In genomic region chr10:112790030-112790429, GRCh38 we compare ENCODE assay signal across 25 cellular contexts.
"Had no signal": no experiment of that assay in that cellular context is flagged by ENCODE, and none has a peak within 500 bp of the region (broad histone marks: within the 10 kb centered on the region; RNA-seq: fewer than 3 reads in every experiment).

No MANE protein-coding gene starts in this region.

- H3K27me3 ChIP-seq: gastrocnemius medialis, left lung, ovary, right lobe of liver, suprapubic skin, transverse colon, vagina had no signal

- H3K27ac Mint-ChIP-seq: effector memory CD8-positive, alpha-beta T cell; naive thymus-derived CD4-positive, alpha-beta T cell; stimulated activated naive CD8-positive, alpha-beta T cell treated with anti-CD3 and anti-CD28 coated beads, Interleukin-15, Interleukin-2, amounts not matched to agents 100 ng/mL and 50 ng/mL, for 24 hours had no signal

- H3K9me3 ChIP-seq: gastrocnemius medialis, ovary, psoas muscle, right lobe of liver, suprapubic skin, vagina had no signal

- ATAC-seq: effector memory CD8-positive, alpha-beta T cell; gastrocnemius medialis; left lung; naive thymus-derived CD4-positive, alpha-beta T cell; psoas muscle; right lobe of liver had no signal

- H3K4me1 Mint-ChIP-seq: naive thymus-derived CD4-positive, alpha-beta T cell had no signal

- H3K4me1 ChIP-seq: left lung, right lobe of liver had no signal

- H3K4me3 Mint-ChIP-seq: effector memory CD8-positive, alpha-beta T cell; naive thymus-derived CD4-positive, alpha-beta T cell; nephron; stimulated activated naive B cell treated with anti-CD40 and anti-IgM and Interleukin-4, amounts not matched to agents 10 μg/mL and 1 μg/mL and 100 μg/mL, for 72 hours; stimulated activated naive CD8-positive, alpha-beta T cell treated with anti-CD3 and anti-CD28 coated beads, Interleukin-15, Interleukin-2, amounts not matched to agents 100 ng/mL and 50 ng/mL, for 24 hours had no signal

- H3K27ac ChIP-seq: gastrocnemius medialis, left lung, ovary, psoas muscle, right lobe of liver, suprapubic skin, transverse colon, vagina had no signal

- H3K4me3 ChIP-seq: gastrocnemius medialis, left lung, ovary, psoas muscle, right lobe of liver, suprapubic skin, transverse colon, vagina had no signal

- DNase-seq: cortex of kidney; effector memory CD8-positive, alpha-beta T cell; erythroblast; foreskin fibroblast; gastrocnemius medialis; head of caudate nucleus; left cardiac atrium; left lung; mesenchymal stem cell; midbrain; naive thymus-derived CD4-positive, alpha-beta T cell; occipital lobe; ovary; posterior cingulate gyrus; psoas muscle; right lobe of liver; small intestine; stimulated activated CD4-positive, alpha-beta T cell treated with anti-CD3 and anti-CD28 coated beads, Interleukin-15, amount 100 ng/mL, for 24 hours; stimulated activated CD4-positive, alpha-beta T cell treated with anti-CD3 and anti-CD28 coated beads, Interleukin-2, amount 100 ng/mL, for 48 hours; stimulated activated naive B cell treated with anti-CD40 and anti-IgM and Interleukin-4, amounts not matched to agents 10 μg/mL and 1 μg/mL and 100 μg/mL, for 72 hours; transverse colon had no signal

- H3K36me3 ChIP-seq: gastrocnemius medialis, left lung, ovary, right lobe of liver, suprapubic skin, transverse colon, vagina had no signal

- H3K27me3 Mint-ChIP-seq: effector memory CD8-positive, alpha-beta T cell; naive thymus-derived CD4-positive, alpha-beta T cell; stimulated activated naive B cell treated with anti-CD40 and anti-IgM and Interleukin-4, amounts not matched to agents 10 μg/mL and 1 μg/mL and 100 μg/mL, for 72 hours; stimulated activated naive CD8-positive, alpha-beta T cell treated with anti-CD3 and anti-CD28 coated beads, Interleukin-15, Interleukin-2, amounts not matched to agents 100 ng/mL and 50 ng/mL, for 24 hours had no signal
